8 cellular contexts compared by ENCODE assay signal in the genomic region with DNA sequence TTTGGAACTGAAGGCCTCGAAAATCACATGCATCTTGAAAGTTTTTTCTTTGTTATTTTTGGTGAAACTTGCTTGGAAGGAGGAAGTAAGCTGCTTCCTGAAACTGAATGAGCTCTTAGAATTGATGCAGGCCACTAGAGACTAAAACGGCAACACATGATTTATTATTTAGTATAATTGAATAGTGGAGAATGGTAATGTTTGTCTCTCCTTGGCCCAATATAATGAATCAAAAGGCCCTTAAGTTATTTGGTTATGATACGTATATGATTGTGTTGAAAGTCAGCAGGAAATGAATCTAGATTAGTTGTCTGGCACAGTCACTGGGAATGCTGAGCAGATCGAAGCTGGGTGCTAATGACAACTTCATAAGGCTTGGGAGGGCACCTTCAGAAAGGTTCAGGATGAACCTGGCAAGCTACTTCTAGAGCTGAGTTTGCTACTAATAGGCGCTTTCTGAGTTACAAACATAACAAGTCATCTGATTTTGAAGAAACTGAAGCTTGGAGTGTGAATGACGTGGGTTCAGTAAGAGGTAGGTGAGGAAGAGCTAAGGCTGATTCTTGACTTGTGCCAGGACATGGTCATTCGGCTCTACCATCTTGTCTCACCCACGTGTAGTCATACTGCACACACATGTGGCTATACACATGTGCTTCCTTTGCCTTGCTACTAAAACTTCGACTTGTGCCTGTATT. TPM values are rescaled to one million over a fixed set of nuclear protein-coding genes. Genes with fewer than 3 reads are reported as not detected.
A peak's percentile ranks its signal among the peaks of the same experiment; 100 is the strongest.
DNase-seq lines count a peak whose midpoint lies in the region; ATAC-seq, FAIRE-seq and TF ChIP-seq lines count a peak whose summit lies in the region.

No MANE protein-coding gene starts in this region.

- no peak for FAIRE-seq in H1 (lab: Jason Lieb, UNC)

- peaks cover 21% of the 10 kb centered on the region for H3K36me3 Mint-ChIP-seq in osteocyte (ENCODE audit: unreplicated experiment)

- H3K27ac ChIP-seq in H1 (ENCODE audit: low read depth, low read length): no peak overlapping the region

- no peak overlapping the region for H2BK12ac ChIP-seq in H1 (ENCODE audit: low read depth, low read length)

- H2BK15ac ChIP-seq in H1 (ENCODE audit: low read length): no peak overlapping the region

- WGBS in H1 (ENCODE audit: extremely low coverage in 1 of 2, insufficient coverage in 1 of 2, insufficient read length in 1 of 2, insufficient replicate concordance in 2 of 2, low coverage in 1 of 2, low lambda C conversion rate in 2 of 2, missing lambda C conversion rate in 1 of 2), 2 experiments: 89% methylated on average over 9 of the region's 9 CpGs; no CpG with 5 or more reads in 1 of the 2 experiments

- H2BK5ac ChIP-seq in H1 (ENCODE audit: low read depth, low read length): 0 out of 2 replicates have a peak overlapping the region, but pooled peaks have one; percentile 55

- H2AFZ ChIP-seq in H1 (ENCODE audit: low read length): no peak overlapping the region

- DNase-seq in DMS153 treated with DMSO at 0.1 percent for 48 hours (lab: John Stamatoyannopoulos, UW; ENCODE audit: unreplicated experiment) (peak; percentile 7), NCI-H2029 (lab: John Stamatoyannopoulos, UW) (peak; percentile 12), H1 (ENCODE audit: low read depth in 1 of 2, low spot score in 2 of 2) (no peak), osteocyte (ENCODE audit: extremely low spot score, unreplicated experiment) (no peak), cerebellar nuclear complex (lab: John Stamatoyannopoulos, UW) (no peak), G401 (ENCODE audit: low spot score) (no peak)

- peaks cover 47% of the 10 kb centered on the region for H3K4me1 Mint-ChIP-seq in osteocyte (ENCODE audit: unreplicated experiment)

- H3K9me3 ChIP-seq in H1 (ENCODE audit: insufficient read depth in 2 of 2, low read depth in 1 of 2, low read length in 1 of 2): no peaks in the 10 kb centered on the region; a peak in 1 of 4 replicates

- no peak overlapping the region; a peak in 1 of 7 replicates for H3K9ac ChIP-seq in H1 (replicated peaks in 1 of 4; ENCODE audit: extremely low read depth in 1 of 4, low read depth in 3 of 4, low read length in 3 of 4)

- no peak overlapping the region for H3K18ac ChIP-seq in H1 (ENCODE audit: extremely low read depth, low read length)

- no peak overlapping the region for H3K14ac ChIP-seq in H1 (ENCODE audit: insufficient read length)

- in situ Hi-C loops in G401 (cut with HindIII; ENCODE audit: low sequenced_read_pairs): no loop called here

- no peak overlapping the region for H2BK20ac ChIP-seq in H1 (ENCODE audit: low read length)

- POLR2A ChIA-PET in H1 (lab: Charles Lee; ENCODE audit: partially characterized antibody): interaction anchor here (1.0 kb wide), 1 partner anchor 10 kb away, joined by 3 read pairs; no protein-coding TSS in a partner anchor

- no peak overlapping the region for H2BK120ac ChIP-seq in H1 (replicated peaks; ENCODE audit: low read depth, low read length)

- TF ChIP-seq CTCF in H1 (IDR thresholded peaks at IDR 0.05; ENCODE audit: control extremely low read depth in 1 of 3, insufficient read depth in 1 of 3, low read depth in 1 of 3, low read length in 3 of 3) (no peak), osteocyte (IDR thresholded peaks at IDR 0.05) (no peak)

- no peak for TF ChIP-seq RAD21 in H1 (IDR thresholded peaks at IDR 0.05 in 1 of 2, conservative IDR thresholded peaks at IDR 0.05 in 1 of 2; ENCODE audit: low read depth in 2 of 2, low read length in 2 of 2)

- H3K4me3 Mint-ChIP-seq in osteocyte (ENCODE audit: unreplicated experiment): no peak overlapping the region

- H3K4me3 ChIP-seq in H1 (ENCODE audit: extremely low read depth in 1 of 4, insufficient read depth in 2 of 4, low read depth in 3 of 4, low read length in 4 of 4): no peak overlapping the region

- H4K91ac ChIP-seq in H1 (replicated peaks; ENCODE audit: insufficient read length, low read length): no peak overlapping the region

- no peaks in the 10 kb centered on the region; a peak in 1 of 7 replicates for H3K27me3 ChIP-seq in H1 (replicated peaks in 1 of 4; ENCODE audit: control insufficient read depth in 3 of 4, extremely low read depth in 1 of 4, insufficient read depth in 3 of 4, low read length in 3 of 4)

- peak overlapping the region; percentile 83 for H3K27ac Mint-ChIP-seq in osteocyte (ENCODE audit: unreplicated experiment)

- no peaks in the 10 kb centered on the region for H3K27me3 Mint-ChIP-seq in osteocyte (ENCODE audit: unreplicated experiment)

- peaks cover 4% of the 10 kb centered on the region for H3K79me1 ChIP-seq in H1 (ENCODE audit: low read depth, low read length)

- H3K4me1 ChIP-seq in H1 (replicated peaks in 1 of 4; ENCODE audit: control insufficient read depth in 3 of 4, insufficient read depth in 4 of 4, low read length in 3 of 4): peaks cover 0 to 4% (median 0%) of the 10 kb centered on the region in 4 experiments; a peak in 2 of 7 replicates

- peaks cover 0 to 1% of the 10 kb centered on the region in 2 experiments for H4K20me1 ChIP-seq in H1 (replicated peaks in 1 of 2; ENCODE audit: control insufficient read depth in 1 of 2, insufficient read depth in 2 of 2, low read length in 2 of 2)

- no peak for TF ChIP-seq POLR2A in H1 (IDR thresholded peaks at IDR 0.05; ENCODE audit: control extremely low read depth in 1 of 2, low read depth in 2 of 2, low read length in 2 of 2)

- H3K23me2 ChIP-seq in H1 (ENCODE audit: low read depth, low read length): no peaks in the 10 kb centered on the region

- H3K4me2 ChIP-seq in H1 (ENCODE audit: insufficient read depth in 1 of 2, low read depth in 2 of 2, low read length in 2 of 2): no peak overlapping the region

- no peak overlapping the region for H4K5ac ChIP-seq in H1 (ENCODE audit: insufficient read length, low read depth, low read length)

- H3K79me2 ChIP-seq in H1 (ENCODE audit: control insufficient read depth in 1 of 2, insufficient read depth in 2 of 2, low read length in 2 of 2): no peaks in the 10 kb centered on the region

- no peak for ATAC-seq in HG02571 (IDR thresholded peaks at IDR 0.05; ENCODE audit: unreplicated experiment)
- no peak for ATAC-seq in GM18511 (IDR thresholded peaks at IDR 0.05; ENCODE audit: unreplicated experiment)

- no peak overlapping the region for H2AK5ac ChIP-seq in H1 (ENCODE audit: low read depth, low read length)

- no peak overlapping the region for H4K8ac ChIP-seq in H1 (ENCODE audit: extremely low read depth, insufficient read depth, low read length)

- no peak overlapping the region for H3K56ac ChIP-seq in H1 (replicated peaks; ENCODE audit: insufficient read length, low read depth, low read length)

- CTCF ChIA-PET in H1 (lab: Charles Lee; ENCODE audit: partially characterized antibody): interaction anchor here (0.8 to 1.2 kb wide), 3 partner anchors 9 to 28 kb away, joined by 3 to 4 read pairs (median 3); no protein-coding TSS in a partner anchor

- TF ChIP-seq EP300 in H1 (IDR thresholded peaks at IDR 0.05; ENCODE audit: borderline replicate concordance in 1 of 2, low read depth in 2 of 2, low read length in 2 of 2): no peak

- no peak overlapping the region for H3K4ac ChIP-seq in H1 (replicated peaks; ENCODE audit: insufficient read length, low read depth, low read length)

- no peak overlapping the region for H3K23ac ChIP-seq in H1 (ENCODE audit: insufficient read length)

- peaks cover 0 to 17% (median 6%) of the 10 kb centered on the region in 4 experiments; a peak in 2 of 8 replicates for H3K36me3 ChIP-seq in H1 (ENCODE audit: control insufficient read depth in 2 of 4, insufficient read depth in 4 of 4, low read length in 3 of 4)

- peaks cover 3% of the 10 kb centered on the region for H3K9me3 Mint-ChIP-seq in osteocyte (ENCODE audit: unreplicated experiment)

TF ChIP-seq in H1, 55 proteins besides CTCF, POLR2A, EP300 and RAD21:
- TF ChIP-seq ZNF274 (IDR thresholded peaks at IDR 0.05; ENCODE audit: borderline replicate concordance, extremely low read depth, low read length) (no peak), BACH1 (IDR thresholded peaks at IDR 0.05; ENCODE audit: low read length) (no peak), POLR2AphosphoS5 (IDR thresholded peaks at IDR 0.05; ENCODE audit: low read depth, low read length) (no peak), EGR1 (IDR thresholded peaks at IDR 0.05; ENCODE audit: borderline replicate concordance, low read depth, low read length) (no peak), SP4 (IDR thresholded peaks at IDR 0.05; ENCODE audit: low read length) (no peak), RFX5 (IDR thresholded peaks at IDR 0.05; ENCODE audit: borderline replicate concordance, low read depth, low read length) (no peak), SIRT6 (IDR thresholded peaks at IDR 0.05; ENCODE audit: low read length) (no peak), TCF12 (IDR thresholded peaks at IDR 0.05; ENCODE audit: low read depth, low read length) (no peak), RNF2 (IDR thresholded peaks at IDR 0.05; ENCODE audit: borderline replicate concordance, low read depth, low read length, missing control alignments, poor library complexity, severe bottlenecking) (no peak), MAFK (IDR thresholded peaks at IDR 0.05; ENCODE audit: low read depth, low read length) (no peak), KDM1A (IDR thresholded peaks at IDR 0.05; ENCODE audit: borderline replicate concordance, low read length) (no peak)

RNA-seq across cellular contexts. Expression of gene SWAP70, which starts 56.2 kb away (rescaled TPM):
- 37.5 TPM in 2 replicates for total RNA-seq in H1 (2021; fragmentation: NEBNext Ultra II Directional; extraction: Animal tissue kit (Norgen Biotek cat#: 25700))
- 9.8 and 14.8 TPM in 2 replicates for polyA plus RNA-seq in H1 (2011; rRNA removed)
- 17.2 TPM for polyA plus RNA-seq in H1 (2011; cell fraction: cytosol; rRNA removed)
- polyA plus RNA-seq in H1 (2011; cell fraction: nucleus; rRNA removed): 5.7 TPM
- polyA plus RNA-seq in H1 (2012, experiment 1 of 2): 20.1 to 31.4 TPM (median 23.6 TPM) in 4 replicates
- polyA plus RNA-seq in H1 (2012, experiment 2 of 2): 1.9 TPM
- 23.1 TPM for polyA plus RNA-seq in H1 (2013, experiment 1 of 2)
- polyA plus RNA-seq in H1 (2013, experiment 2 of 2): 23.0 TPM
- polyA minus RNA-seq in H1 (2011; rRNA and poly(A)+ RNA removed): 20.3 and 20.4 TPM in 2 replicates
- polyA minus RNA-seq in H1 (2011; cell fraction: cytosol; rRNA and poly(A)+ RNA removed): 16.1 TPM
- 18.2 TPM for polyA minus RNA-seq in H1 (2011; cell fraction: nucleus; rRNA and poly(A)+ RNA removed)
- 37.4 and 39.7 TPM in 2 replicates for total RNA-seq in osteocyte
- 28.9 and 45.9 TPM in 2 replicates for total RNA-seq in G401 (2014; rRNA removed; shearing (Covaris generic))

Comparison
In these comparisons a context has a peak if more than half of its experiments do, and no peak if none do; other contexts are left out.
1. DNase-seq: peak in DMS153 treated with DMSO at 0.1 percent for 48 hours (single experiment) and NCI-H2029 (single experiment); none in H1 (0 of 2), osteocyte (single experiment), cerebellar nuclear complex (0 of 2) and G401 (single experiment).